8 cellular contexts compared by ENCODE assay signal in the genomic region with DNA sequence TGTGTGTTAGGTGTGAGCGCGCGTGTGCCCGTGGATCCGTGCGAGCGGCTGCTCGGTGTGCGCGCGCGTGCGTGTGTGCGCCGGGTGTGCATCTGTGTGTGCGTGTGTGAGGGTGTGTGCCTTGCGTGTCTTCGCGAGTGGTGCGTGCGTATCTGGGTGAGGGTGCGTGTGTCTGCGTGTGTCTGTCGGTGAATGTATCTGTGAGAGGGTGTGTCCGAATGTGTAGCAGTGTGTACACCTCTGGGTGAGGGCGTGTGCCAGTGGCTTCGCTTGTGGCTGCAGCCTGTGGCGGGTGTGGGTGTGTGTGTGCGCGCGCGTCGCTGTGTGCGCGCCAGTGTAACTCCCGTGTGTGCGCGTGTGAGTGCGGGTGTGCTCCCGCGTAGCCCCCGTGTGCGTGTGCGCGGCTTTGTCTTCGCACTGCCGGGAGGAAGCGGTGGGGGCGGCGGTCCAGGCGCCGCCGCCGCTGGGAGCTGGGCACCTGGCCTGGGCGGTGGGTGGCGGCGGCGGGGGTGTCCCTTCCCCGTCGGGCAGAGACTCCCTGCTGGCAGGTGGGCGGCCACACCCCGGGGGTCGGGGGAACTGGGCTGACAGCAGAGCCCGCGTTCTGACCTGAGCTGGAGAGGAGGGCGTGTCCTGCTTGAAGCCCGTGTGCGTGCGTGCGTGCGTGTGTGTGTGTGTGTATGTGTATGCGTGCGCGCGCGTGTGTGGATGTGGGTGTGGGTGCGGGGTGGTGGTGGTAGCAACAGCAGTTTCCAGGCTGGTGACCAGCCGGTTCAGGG.
DNase-seq lines count a peak whose midpoint lies in the region; ATAC-seq and TF ChIP-seq lines count a peak whose summit lies in the region.

No MANE protein-coding gene starts in this region.

- intact Hi-C loops in body of pancreas (cut with DNase I) = no loop called here

- peak overlapping the region; percentile 91 for H3K4me3 Mint-ChIP-seq in T-helper 1 cell treated with Interleukin-12 subunit alpha and Interleukin-12 subunit beta and Interleukin-4 antibody, amounts not matched to agents 30 μg/mL and 1 μg/mL, for 36 hours

- H3K4me3 ChIP-seq in body of pancreas (peak overlapping the region; percentile 33 to 37), smooth muscle cell (peak overlapping the region; percentile 71)

- H3K36me3 Mint-ChIP-seq in T-helper 1 cell treated with Interleukin-12 subunit alpha and Interleukin-12 subunit beta and Interleukin-4 antibody, amounts not matched to agents 30 μg/mL and 1 μg/mL, for 36 hours (ENCODE audit: low read depth) = peaks cover 2% of the 10 kb centered on the region

- peak overlapping the region; percentile 99 for H3K4me2 ChIP-seq in smooth muscle cell

- peak in 2 of 3 donors; percentile 46 to 59 for TF ChIP-seq POLR2A in body of pancreas (IDR thresholded peaks at IDR 0.05)

- no peaks in the 10 kb centered on the region for H4K20me1 ChIP-seq in smooth muscle cell (ENCODE audit: low read depth)

- no peaks in the 10 kb centered on the region for H3F3A ChIP-seq in smooth muscle cell (ENCODE audit: low read depth)

- peaks cover 56% of the 10 kb centered on the region for H3K4me1 ChIP-seq in body of pancreas
- H3K4me1 ChIP-seq in smooth muscle cell (ENCODE audit: low read depth) = peaks cover 29% of the 10 kb centered on the region

- peaks cover 54% of the 10 kb centered on the region for H3K27me3 Mint-ChIP-seq in T-helper 1 cell treated with Interleukin-12 subunit alpha and Interleukin-12 subunit beta and Interleukin-4 antibody, amounts not matched to agents 30 μg/mL and 1 μg/mL, for 36 hours (ENCODE audit: low read depth)

- peak; percentile 33 to 77 (median 75) for DNase-seq in NCI-H1417 (lab: John Stamatoyannopoulos, UW)
- DNase-seq in NCI-H1417 treated with DMSO at 0.1 percent for 48 hours (lab: John Stamatoyannopoulos, UW) = no peak
- DNase-seq in body of pancreas = peak; percentile 65 to 80 (median 78)
- DNase-seq in iris pigment epithelial cell (ENCODE audit: low read depth) = peak; percentile 31
- no peak for DNase-seq in smooth muscle cell (lab: John Stamatoyannopoulos, UW; ENCODE audit: unreplicated experiment)

- H3K27ac ChIP-seq in body of pancreas (peak overlapping the region; percentile 78 to 87 (median 81)), smooth muscle cell (ENCODE audit: low read depth) (no peak overlapping the region)

- peaks cover 11% of the 10 kb centered on the region for H3K4me1 Mint-ChIP-seq in T-helper 1 cell treated with Interleukin-12 subunit alpha and Interleukin-12 subunit beta and Interleukin-4 antibody, amounts not matched to agents 30 μg/mL and 1 μg/mL, for 36 hours (ENCODE audit: low read depth)

- no peak overlapping the region for H3K9ac ChIP-seq in smooth muscle cell (ENCODE audit: low read depth)

- WGBS in body of pancreas, 2 donors = 0 to 1% methylated on average over 30 to 71 of the region's 78 CpGs
- WGBS in smooth muscle cell (ENCODE audit: low lambda C conversion rate) = 3% methylated on average over 65 of the region's 78 CpGs

- peak in 1 of 7 experiments; percentile 6 for TF ChIP-seq CTCF in body of pancreas (IDR thresholded peaks at IDR 0.05)
- no peak for TF ChIP-seq CTCF in smooth muscle cell (IDR thresholded peaks at IDR 0.05; ENCODE audit: borderline replicate concordance, insufficient read depth, poor library complexity, severe bottlenecking)

- H3K9me3 ChIP-seq in body of pancreas (no peaks in the 10 kb centered on the region), smooth muscle cell (replicated peaks; ENCODE audit: low read depth) (no peaks in the 10 kb centered on the region)

- H3K27me3 ChIP-seq in body of pancreas (no peaks in the 10 kb centered on the region), smooth muscle cell (ENCODE audit: low read depth) (peaks cover 53% of the 10 kb centered on the region)

- no peaks in the 10 kb centered on the region for H3K79me2 ChIP-seq in smooth muscle cell (ENCODE audit: low read depth)

- no peaks in the 10 kb centered on the region for H3K36me3 ChIP-seq in body of pancreas (replicated peaks in 1 of 2; ENCODE audit: insufficient read depth in 1 of 2, low read depth in 2 of 2)
- no peaks in the 10 kb centered on the region for H3K36me3 ChIP-seq in smooth muscle cell (ENCODE audit: low read depth)

- peak overlapping the region; percentile 69 for H2AFZ ChIP-seq in smooth muscle cell (ENCODE audit: low read depth)

- H3K27ac Mint-ChIP-seq in T-helper 1 cell treated with Interleukin-12 subunit alpha and Interleukin-12 subunit beta and Interleukin-4 antibody, amounts not matched to agents 30 μg/mL and 1 μg/mL, for 36 hours = peak overlapping the region; percentile 80

- H3K9me3 Mint-ChIP-seq in T-helper 1 cell treated with Interleukin-12 subunit alpha and Interleukin-12 subunit beta and Interleukin-4 antibody, amounts not matched to agents 30 μg/mL and 1 μg/mL, for 36 hours = no peaks in the 10 kb centered on the region

- ATAC-seq in body of pancreas (peak; percentile 57), HG03039 (IDR thresholded peaks at IDR 0.05; ENCODE audit: unreplicated experiment) (no peak), HG03025 (IDR thresholded peaks at IDR 0.05; ENCODE audit: low FRiP score, unreplicated experiment) (no peak)

Comparison
In these comparisons a context has a peak if more than half of its experiments do, and no peak if none do; other contexts are left out.
1. DNase-seq: peak in NCI-H1417 (3 of 3), body of pancreas (4 of 4) and iris pigment epithelial cell (single experiment); none in NCI-H1417 treated with DMSO at 0.1 percent for 48 hours (single experiment) and smooth muscle cell (single experiment).